In the genomic region with DNA sequence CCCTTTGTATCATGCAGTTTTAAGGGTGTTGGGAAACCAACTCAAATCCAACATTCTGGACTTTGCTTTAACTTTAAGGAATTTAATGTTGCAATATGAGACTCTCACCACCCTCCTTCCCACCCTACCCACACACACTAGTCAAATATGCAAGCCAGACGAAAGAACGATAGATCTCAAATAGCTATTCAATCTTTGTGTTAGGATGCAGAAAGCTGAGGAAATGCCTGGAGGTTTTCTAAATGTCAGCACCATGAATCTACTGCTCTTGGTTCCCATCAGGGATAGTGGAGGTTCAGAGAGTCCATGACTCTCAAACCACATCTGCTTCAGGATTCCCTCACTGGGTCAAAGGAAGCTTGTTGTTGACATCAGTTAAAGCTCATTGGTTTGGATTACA, we compare ENCODE assay signal across 17 cellular contexts. TPM values are rescaled to one million over a fixed set of nuclear protein-coding genes. Genes with fewer than 3 reads are reported as not detected.
DNase-seq lines count a peak whose midpoint lies in the region; ATAC-seq, FAIRE-seq and TF ChIP-seq lines count a peak whose summit lies in the region.
"Had no signal": no experiment of that assay in that cellular context is flagged by ENCODE, and none has a peak within 500 bp of the region (broad histone marks: within the 10 kb centered on the region; RNA-seq: fewer than 3 reads in every experiment).

No MANE protein-coding gene starts in this region.

- H3K4me3 ChIP-seq in astrocyte (ENCODE audit: insufficient read depth, low read depth, low read length) (no peak overlapping the region), spleen (no peak overlapping the region), HAP-1 (no peak overlapping the region)
- H3K4me3 ChIP-seq: MG63, sigmoid colon had no signal

- no peak for TF ChIP-seq CTCF in astrocyte (IDR thresholded peaks at IDR 0.05; ENCODE audit: insufficient read depth, low read depth, low read length)
- no peak for TF ChIP-seq CTCF in spleen (IDR thresholded peaks at IDR 0.05 in 8 of 11, conservative IDR thresholded peaks at IDR 0.05 in 3 of 11)

- H3K9me3 ChIP-seq in astrocyte (ENCODE audit: insufficient read depth, low read depth, low read length) (no peaks in the 10 kb centered on the region), spleen (no peaks in the 10 kb centered on the region), HAP-1 (no peaks in the 10 kb centered on the region)
- H3K9me3 ChIP-seq: MG63, sigmoid colon had no signal

- no peaks in the 10 kb centered on the region for H4K20me1 ChIP-seq in astrocyte (ENCODE audit: insufficient read depth, low read length)

- TF ChIP-seq POLR2A in spleen (IDR thresholded peaks at IDR 0.05) = no peak

- WGBS in spleen, 5 donors = 80 to 96% (median 85%) methylated on average over 2 of the region's 2 CpGs

- no peaks in the 10 kb centered on the region for H3K36me3 ChIP-seq in astrocyte (ENCODE audit: insufficient read depth, low read length)
- no peaks in the 10 kb centered on the region for H3K36me3 ChIP-seq in spleen
- no peaks in the 10 kb centered on the region for H3K36me3 ChIP-seq in HAP-1 (replicated peaks)
- H3K36me3 ChIP-seq: MG63, sigmoid colon had no signal

- H3K27ac ChIP-seq in astrocyte (ENCODE audit: low read depth, low read length) (no peak overlapping the region), spleen (no peak overlapping the region)
- H3K27ac ChIP-seq: 22Rv1, sigmoid colon had no signal

- in situ Hi-C loops in HAP-1 (cut with MboI; ENCODE audit: low sequenced_read_pairs) = no loop called here

- H3K27me3 ChIP-seq in astrocyte (ENCODE audit: insufficient read depth, low read length) (no peaks in the 10 kb centered on the region), spleen (replicated peaks in 1 of 7) (no peaks in the 10 kb centered on the region), HAP-1 (ENCODE audit: low read depth) (no peaks in the 10 kb centered on the region)
- H3K27me3 ChIP-seq: MG63, sigmoid colon had no signal

- peaks cover 21% of the 10 kb centered on the region for H3K4me1 Mint-ChIP-seq in activated naive CD8-positive, alpha-beta T cell treated with anti-CD3 and anti-CD28 coated beads, Interleukin-2, amount 10 ng/mL, durations not matched to agents 7 days and 5 days
- H3K4me1 Mint-ChIP-seq in activated naive CD8-positive, alpha-beta T cell treated with anti-CD3 and anti-CD28 coated beads, Interleukin-2, amount 50 U/mL, for 24 hours = peaks cover 15% of the 10 kb centered on the region
- peaks cover 52% of the 10 kb centered on the region for H3K4me1 Mint-ChIP-seq in astrocyte (ENCODE audit: low read depth, unreplicated experiment)

- intact Hi-C loops in spleen (cut with DNase I; ENCODE audit: low total_unique reads) = no loop called here

- H3K9ac ChIP-seq in astrocyte (ENCODE audit: low read length) = no peak overlapping the region

- H3K9me3 Mint-ChIP-seq in activated naive CD8-positive, alpha-beta T cell treated with anti-CD3 and anti-CD28 coated beads, Interleukin-2, amount 10 ng/mL, durations not matched to agents 7 days and 5 days = no peaks in the 10 kb centered on the region
- H3K9me3 Mint-ChIP-seq in activated naive CD8-positive, alpha-beta T cell treated with anti-CD3 and anti-CD28 coated beads, Interleukin-2, amount 50 U/mL, for 24 hours = no peaks in the 10 kb centered on the region
- H3K9me3 Mint-ChIP-seq in astrocyte (ENCODE audit: unreplicated experiment) = no peaks in the 10 kb centered on the region
- H3K9me3 Mint-ChIP-seq: activated CD8-positive, alpha-beta T cell treated with anti-CD3 and anti-CD28 coated beads for 36 hours; activated T-helper 2 cell treated with anti-CD3 and anti-CD28 coated beads, Interferon-gamma antibody, Interleukin-2, Interleukin-4, amounts not matched to agents 10 μg/mL and 5 μg/mL and 100 μg/mL, durations not matched to agents 14 hours and 24 hours and 36 hours; naive thymus-derived CD8-positive, alpha-beta T cell; stimulated activated naive CD8-positive, alpha-beta T cell treated with anti-CD3 and anti-CD28 coated beads, Interleukin-15, amount 100 ng/mL, for 72 hours had no signal

- no peak for ATAC-seq in activated naive CD8-positive, alpha-beta T cell treated with anti-CD3 and anti-CD28 coated beads, Interleukin-2, amount 10 ng/mL, durations not matched to agents 7 days and 5 days (ENCODE audit: low read depth)
- no peak for ATAC-seq in activated naive CD8-positive, alpha-beta T cell treated with anti-CD3 and anti-CD28 coated beads, Interleukin-2, amount 50 U/mL, for 24 hours
- no peak for ATAC-seq in GM21825 (IDR thresholded peaks at IDR 0.05; ENCODE audit: unreplicated experiment)
- ATAC-seq: activated CD8-positive, alpha-beta T cell treated with anti-CD3 and anti-CD28 coated beads for 36 hours; stimulated activated naive CD8-positive, alpha-beta T cell treated with anti-CD3 and anti-CD28 coated beads, Interleukin-15, amount 100 ng/mL, for 72 hours had no signal

- peaks cover 2% of the 10 kb centered on the region for H3K36me3 Mint-ChIP-seq in activated naive CD8-positive, alpha-beta T cell treated with anti-CD3 and anti-CD28 coated beads, Interleukin-2, amount 10 ng/mL, durations not matched to agents 7 days and 5 days
- H3K36me3 Mint-ChIP-seq in activated naive CD8-positive, alpha-beta T cell treated with anti-CD3 and anti-CD28 coated beads, Interleukin-2, amount 50 U/mL, for 24 hours (ENCODE audit: low read depth) = no peaks in the 10 kb centered on the region
- H3K36me3 Mint-ChIP-seq in astrocyte (ENCODE audit: low read depth, unreplicated experiment) = no peaks in the 10 kb centered on the region
- H3K36me3 Mint-ChIP-seq: naive thymus-derived CD8-positive, alpha-beta T cell had no signal

- peak; percentile 97 for FAIRE-seq in astrocyte (lab: Jason Lieb, UNC)

- peak overlapping the region; percentile 65 for H3K4me2 ChIP-seq in astrocyte (ENCODE audit: low read length)

- peaks cover 28% of the 10 kb centered on the region for H3K4me1 ChIP-seq in astrocyte (ENCODE audit: insufficient read depth, low read length)
- H3K4me1 ChIP-seq in spleen = peaks cover 0 to 8% (median 0%) of the 10 kb centered on the region in 6 donors
- H3K4me1 ChIP-seq in HAP-1 = no peaks in the 10 kb centered on the region
- H3K4me1 ChIP-seq: sigmoid colon had no signal

- no peaks in the 10 kb centered on the region for H3K79me2 ChIP-seq in astrocyte (ENCODE audit: insufficient read depth, low read length)

- H3K27me3 Mint-ChIP-seq in activated naive CD8-positive, alpha-beta T cell treated with anti-CD3 and anti-CD28 coated beads, Interleukin-2, amount 10 ng/mL, durations not matched to agents 7 days and 5 days = no peaks in the 10 kb centered on the region
- no peaks in the 10 kb centered on the region for H3K27me3 Mint-ChIP-seq in activated naive CD8-positive, alpha-beta T cell treated with anti-CD3 and anti-CD28 coated beads, Interleukin-2, amount 50 U/mL, for 24 hours
- no peaks in the 10 kb centered on the region for H3K27me3 Mint-ChIP-seq in astrocyte (ENCODE audit: low read depth, unreplicated experiment)
- H3K27me3 Mint-ChIP-seq: activated CD8-positive, alpha-beta T cell treated with anti-CD3 and anti-CD28 coated beads for 36 hours; naive thymus-derived CD8-positive, alpha-beta T cell; stimulated activated naive CD8-positive, alpha-beta T cell treated with anti-CD3 and anti-CD28 coated beads, Interleukin-15, amount 100 ng/mL, for 72 hours had no signal

- H2AFZ ChIP-seq in astrocyte (ENCODE audit: low read depth, low read length) = no peak overlapping the region

- no peak overlapping the region for H3K4me3 Mint-ChIP-seq in activated naive CD8-positive, alpha-beta T cell treated with anti-CD3 and anti-CD28 coated beads, Interleukin-2, amount 10 ng/mL, durations not matched to agents 7 days and 5 days
- no peak overlapping the region for H3K4me3 Mint-ChIP-seq in activated naive CD8-positive, alpha-beta T cell treated with anti-CD3 and anti-CD28 coated beads, Interleukin-2, amount 50 U/mL, for 24 hours
- H3K4me3 Mint-ChIP-seq in astrocyte (ENCODE audit: unreplicated experiment) = no peak overlapping the region
- H3K4me3 Mint-ChIP-seq: activated CD8-positive, alpha-beta T cell treated with anti-CD3 and anti-CD28 coated beads for 36 hours; stimulated activated naive CD8-positive, alpha-beta T cell treated with anti-CD3 and anti-CD28 coated beads, Interleukin-15, amount 100 ng/mL, for 72 hours had no signal

- peak overlapping the region; percentile 43 for H3K27ac Mint-ChIP-seq in activated naive CD8-positive, alpha-beta T cell treated with anti-CD3 and anti-CD28 coated beads, Interleukin-2, amount 10 ng/mL, durations not matched to agents 7 days and 5 days
- H3K27ac Mint-ChIP-seq in activated naive CD8-positive, alpha-beta T cell treated with anti-CD3 and anti-CD28 coated beads, Interleukin-2, amount 50 U/mL, for 24 hours = no peak overlapping the region
- peak overlapping the region; percentile 68 for H3K27ac Mint-ChIP-seq in astrocyte (ENCODE audit: unreplicated experiment)
- H3K27ac Mint-ChIP-seq: activated CD8-positive, alpha-beta T cell treated with anti-CD3 and anti-CD28 coated beads for 36 hours; activated T-helper 2 cell treated with anti-CD3 and anti-CD28 coated beads, Interferon-gamma antibody, Interleukin-2, Interleukin-4, amounts not matched to agents 10 μg/mL and 5 μg/mL and 100 μg/mL, durations not matched to agents 14 hours and 24 hours and 36 hours; stimulated activated naive CD8-positive, alpha-beta T cell treated with anti-CD3 and anti-CD28 coated beads, Interleukin-15, amount 100 ng/mL, for 72 hours had no signal

- POLR2A ChIA-PET in activated naive CD8-positive, alpha-beta T cell treated with anti-CD3 and anti-CD28 coated beads, Interleukin-2, amount 10 ng/mL, durations not matched to agents 7 days and 5 days (lab: Charles Lee) = interaction anchor here (0.6 kb wide), 1 partner anchor 14 kb away, joined by 3 read pairs; no protein-coding TSS in a partner anchor

- DNase-seq in activated naive CD8-positive, alpha-beta T cell treated with anti-CD3 and anti-CD28 coated beads, Interleukin-2, amount 10 ng/mL, durations not matched to agents 7 days and 5 days = no peak
- DNase-seq in activated naive CD8-positive, alpha-beta T cell treated with anti-CD3 and anti-CD28 coated beads, Interleukin-2, amount 50 U/mL, for 24 hours = no peak
- DNase-seq in astrocyte (ENCODE audit: low read depth) (peak; percentile 86), glomerular visceral epithelial cell (ENCODE audit: extremely low spot score) (peak; percentile 23), spleen (no peak), HAP-1 (ENCODE audit: low spot score in 2 of 2) (no peak), D341Med (ENCODE audit: low spot score) (no peak)
- DNase-seq: activated CD8-positive, alpha-beta T cell treated with anti-CD3 and anti-CD28 coated beads for 36 hours; Calu3; effector CD8-positive, alpha-beta T cell; MG63; sigmoid colon; stimulated activated naive CD8-positive, alpha-beta T cell treated with anti-CD3 and anti-CD28 coated beads, Interleukin-15, amount 100 ng/mL, for 72 hours had no signal

RNA-seq across cellular contexts. Expression of gene EXPH5, which starts 33.7 kb away (rescaled TPM):
- total RNA-seq in activated naive CD8-positive, alpha-beta T cell treated with anti-CD3 and anti-CD28 coated beads, Interleukin-2, amount 10 ng/mL, durations not matched to agents 7 days and 5 days = 1 to 10 TPM; 2.5 to 3.7 TPM
- total RNA-seq in astrocyte = 4.7 and 7.9 TPM in 2 replicates
- total RNA-seq in spleen = 1 to 10 TPM in 3 of 7 donors, under 1 TPM in 4; 0.60 to 1.9 (median 0.89) TPM
- polyA plus RNA-seq in spleen = under 1 TPM; 0.05 to 0.09 (median 0.06) TPM

Comparison
In these comparisons a context has a peak if more than half of its experiments do, and no peak if none do; other contexts are left out.
1. DNase-seq: peak in astrocyte (single experiment) and glomerular visceral epithelial cell (single experiment); none in activated naive CD8-positive, alpha-beta T cell treated with anti-CD3 and anti-CD28 coated beads, Interleukin-2, amount 10 ng/mL, durations not matched to agents 7 days and 5 days (single experiment), activated naive CD8-positive, alpha-beta T cell treated with anti-CD3 and anti-CD28 coated beads, Interleukin-2, amount 50 U/mL, for 24 hours (single experiment), spleen (single experiment), HAP-1 (0 of 2) and D341Med (single experiment).